1 cellular context compared by ENCODE assay signal in genomic region chr12:122203301-122203967, GRCh38.
TF ChIP-seq lines count a peak whose summit lies in the region.

TSS of gene B3GNT4 (plus strand) at chr12:122203709. CDS start at chr12:122204619, 910 bp downstream.

TF ChIP-seq in HEK293, 187 proteins besides CTCF, POLR2A, EP300 and RAD21 (continued from another document):
- TF ChIP-seq ZNF398 (tag by site-specific recombination; IDR thresholded peaks at IDR 0.05), result peak; percentile 76
- TF ChIP-seq ZNF600 (tag by site-specific recombination; IDR thresholded peaks at IDR 0.05), result 0 out of 2 replicates have a peak, but pooled peaks have one; percentile 24
- no peak for TF ChIP-seq ZNF362 (tag by site-specific recombination; IDR thresholded peaks at IDR 0.05)
- peak; percentile 83 for TF ChIP-seq EGR2 (tag by site-specific recombination; IDR thresholded peaks at IDR 0.05; ENCODE audit: low read depth)
- TF ChIP-seq KLF9 (tag by site-specific recombination; IDR thresholded peaks at IDR 0.05; ENCODE audit: low read depth), result peak; percentile 64
- 0 out of 2 replicates have a peak, but pooled peaks have one; percentile 9 for TF ChIP-seq ZNF610 (tag by site-specific recombination; IDR thresholded peaks at IDR 0.05; ENCODE audit: borderline replicate concordance)
- TF ChIP-seq KLF16 (tag by site-specific recombination; IDR thresholded peaks at IDR 0.05), result peak; percentile 64; the same call in 1 of the 2 replicates
- TF ChIP-seq KLF10 (tag by site-specific recombination; IDR thresholded peaks at IDR 0.05), result peak; percentile 66; the same call in 1 of the 2 replicates
- peak; percentile 33; the same call in 1 of the 2 replicates for TF ChIP-seq IKZF3 (tag by site-specific recombination; IDR thresholded peaks at IDR 0.05)
- no peak for TF ChIP-seq ZNF596 (tag by site-specific recombination; IDR thresholded peaks at IDR 0.05)
- peak; percentile 97 for TF ChIP-seq ZFHX2 (tag by site-specific recombination; conservative IDR thresholded peaks at IDR 0.05)
- TF ChIP-seq PATZ1 (tag by site-specific recombination; IDR thresholded peaks at IDR 0.05), result peak; percentile 55; the same call in 1 of the 2 replicates
- peak; percentile 80 for TF ChIP-seq KLF1 (tag by site-specific recombination; IDR thresholded peaks at IDR 0.05)
- no peak for TF ChIP-seq ZNF658 (tag by site-specific recombination; IDR thresholded peaks at IDR 0.05)
- no peak for TF ChIP-seq ZNF654 (tag by site-specific recombination; IDR thresholded peaks at IDR 0.05; ENCODE audit: low read depth)
- peak; percentile 74 for TF ChIP-seq ZIC2 (tag by site-specific recombination; IDR thresholded peaks at IDR 0.05)
- no peak for TF ChIP-seq KLF7 (tag by site-specific recombination; IDR thresholded peaks at IDR 0.05; ENCODE audit: borderline replicate concordance)
- peak; percentile 51 for TF ChIP-seq OSR2 (tag by site-specific recombination; IDR thresholded peaks at IDR 0.05)
- TF ChIP-seq ZFP69B (tag by site-specific recombination; IDR thresholded peaks at IDR 0.05), result no peak
- peak; percentile 29; the same call in 1 of the 2 replicates for TF ChIP-seq ZNF76 (tag by site-specific recombination; IDR thresholded peaks at IDR 0.05; ENCODE audit: borderline replicate concordance, low read depth)
- TF ChIP-seq ZNF121 (tag by site-specific recombination; IDR thresholded peaks at IDR 0.05), result no peak
- peak; percentile 78 for TF ChIP-seq SP2 (tag by site-specific recombination; IDR thresholded peaks at IDR 0.05)
- TF ChIP-seq ZNF335 (tag by site-specific recombination; conservative IDR thresholded peaks at IDR 0.05), result peak; percentile 86
- peak; percentile 55 for TF ChIP-seq SP3 (tag by site-specific recombination; IDR thresholded peaks at IDR 0.05)
- peak; percentile 56; the same call in 1 of the 2 replicates for TF ChIP-seq SP7 (tag by site-specific recombination; IDR thresholded peaks at IDR 0.05)
- TF ChIP-seq ZNF561 (tag by site-specific recombination; IDR thresholded peaks at IDR 0.05; ENCODE audit: borderline replicate concordance), result 0 out of 2 replicates have a peak, but pooled peaks have one; percentile 30
- peak; percentile 98 for TF ChIP-seq ZNF341 (tag by site-specific recombination; IDR thresholded peaks at IDR 0.05; ENCODE audit: low read depth)
